1 cellular context compared by ENCODE assay signal in genomic region chr17:43360739-43361498, GRCh38.
A peak's percentile ranks its signal among the peaks of the same experiment; 100 is the strongest.
TF ChIP-seq lines count a peak whose summit lies in the region.

No MANE protein-coding gene starts in this region.

TF ChIP-seq in HepG2, 621 proteins besides CTCF, POLR2A, EP300 and RAD21 (continued from another document and continues in another):
- TF ChIP-seq CENPX (CRISPR knock-in tag; IDR thresholded peaks at IDR 0.05) = no peak; the same call in 1 of the 2 replicates
- peak; percentile 93 for TF ChIP-seq SMAD1 (CRISPR knock-in tag; IDR thresholded peaks at IDR 0.05; ENCODE audit: borderline replicate concordance, low read depth)
- no peak; the same call in 1 of the 2 replicates for TF ChIP-seq ZFP1 (CRISPR knock-in tag; IDR thresholded peaks at IDR 0.05)
- peak; percentile 79; the same call in 1 of the 2 replicates for TF ChIP-seq ZNF782 (CRISPR knock-in tag; IDR thresholded peaks at IDR 0.05; ENCODE audit: borderline replicate concordance)
- TF ChIP-seq, protein P1, sequence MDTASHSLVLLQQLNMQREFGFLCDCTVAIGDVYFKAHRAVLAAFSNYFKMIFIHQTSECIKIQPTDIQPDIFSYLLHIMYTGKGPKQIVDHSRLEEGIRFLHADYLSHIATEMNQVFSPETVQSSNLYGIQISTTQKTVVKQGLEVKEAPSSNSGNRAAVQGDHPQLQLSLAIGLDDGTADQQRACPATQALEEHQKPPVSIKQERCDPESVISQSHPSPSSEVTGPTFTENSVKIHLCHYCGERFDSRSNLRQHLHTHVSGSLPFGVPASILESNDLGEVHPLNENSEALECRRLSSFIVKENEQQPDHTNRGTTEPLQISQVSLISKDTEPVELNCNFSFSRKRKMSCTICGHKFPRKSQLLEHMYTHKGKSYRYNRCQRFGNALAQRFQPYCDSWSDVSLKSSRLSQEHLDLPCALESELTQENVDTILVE (CRISPR knock-in tag; IDR thresholded peaks at IDR 0.05) = peak; percentile 94
- no peak for TF ChIP-seq HDAC6 (IDR thresholded peaks at IDR 0.05; ENCODE audit: low read depth, low read length)
- TF ChIP-seq SOX5 (CRISPR knock-in tag; IDR thresholded peaks at IDR 0.05; ENCODE audit: borderline replicate concordance) = peak; percentile 79; the same call in 1 of the 2 replicates
- no peak; the same call in 1 of the 2 replicates for TF ChIP-seq HNF4G (IDR thresholded peaks at IDR 0.05; ENCODE audit: borderline replicate concordance, low read depth, low read length)
- TF ChIP-seq HNF4G (CRISPR knock-in tag; IDR thresholded peaks at IDR 0.05; ENCODE audit: borderline replicate concordance, low read depth) = 0 out of 2 replicates have a peak, but pooled peaks have one; percentile 56
- TF ChIP-seq DR1 (CRISPR knock-in tag; IDR thresholded peaks at IDR 0.05) = peak; percentile 92
- TF ChIP-seq, protein P2, sequence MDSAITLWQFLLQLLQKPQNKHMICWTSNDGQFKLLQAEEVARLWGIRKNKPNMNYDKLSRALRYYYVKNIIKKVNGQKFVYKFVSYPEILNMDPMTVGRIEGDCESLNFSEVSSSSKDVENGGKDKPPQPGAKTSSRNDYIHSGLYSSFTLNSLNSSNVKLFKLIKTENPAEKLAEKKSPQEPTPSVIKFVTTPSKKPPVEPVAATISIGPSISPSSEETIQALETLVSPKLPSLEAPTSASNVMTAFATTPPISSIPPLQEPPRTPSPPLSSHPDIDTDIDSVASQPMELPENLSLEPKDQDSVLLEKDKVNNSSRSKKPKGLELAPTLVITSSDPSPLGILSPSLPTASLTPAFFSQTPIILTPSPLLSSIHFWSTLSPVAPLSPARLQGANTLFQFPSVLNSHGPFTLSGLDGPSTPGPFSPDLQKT (CRISPR knock-in tag; IDR thresholded peaks at IDR 0.05; ENCODE audit: borderline replicate concordance) = peak; percentile 63; the same call in 1 of the 2 replicates
- peak; percentile 43; the same call in 1 of the 2 replicates for TF ChIP-seq SMC3 (IDR thresholded peaks at IDR 0.05; ENCODE audit: low read length)
- TF ChIP-seq PHB2 (IDR thresholded peaks at IDR 0.05; ENCODE audit: partially characterized antibody) = no peak
- peak; percentile 88; the same call in 1 of the 2 replicates for TF ChIP-seq TMF1 (CRISPR knock-in tag; IDR thresholded peaks at IDR 0.05; ENCODE audit: low read depth)
- peak; percentile 76; the same call in 1 of the 2 replicates for TF ChIP-seq SMAD9 (CRISPR knock-in tag; IDR thresholded peaks at IDR 0.05)
- TF ChIP-seq, protein P3, sequence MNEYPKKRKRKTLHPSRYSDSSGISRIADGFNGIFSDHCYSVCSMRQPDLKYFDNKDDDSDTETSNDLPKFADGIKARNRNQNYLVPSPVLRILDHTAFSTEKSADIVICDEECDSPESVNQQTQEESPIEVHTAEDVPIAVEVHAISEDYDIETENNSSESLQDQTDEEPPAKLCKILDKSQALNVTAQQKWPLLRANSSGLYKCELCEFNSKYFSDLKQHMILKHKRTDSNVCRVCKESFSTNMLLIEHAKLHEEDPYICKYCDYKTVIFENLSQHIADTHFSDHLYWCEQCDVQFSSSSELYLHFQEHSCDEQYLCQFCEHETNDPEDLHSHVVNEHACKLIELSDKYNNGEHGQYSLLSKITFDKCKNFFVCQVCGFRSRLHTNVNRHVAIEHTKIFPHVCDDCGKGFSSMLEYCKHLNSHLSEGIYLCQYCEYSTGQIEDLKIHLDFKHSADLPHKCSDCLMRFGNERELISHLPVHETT (CRISPR knock-in tag; conservative IDR thresholded peaks at IDR 0.05) = peak; percentile 82; the same call in 1 of the 2 replicates
- TF ChIP-seq ZNF660 (CRISPR knock-in tag; IDR thresholded peaks at IDR 0.05; ENCODE audit: borderline replicate concordance, low read depth) = no peak
- TF ChIP-seq HNRNPUL1 (IDR thresholded peaks at IDR 0.05; ENCODE audit: low read depth, low read length) = no peak
- TF ChIP-seq MYNN (CRISPR knock-in tag; IDR thresholded peaks at IDR 0.05; ENCODE audit: low read depth) = peak; percentile 71; the same call in 1 of the 2 replicates
- peak; percentile 99 for TF ChIP-seq REL (CRISPR knock-in tag; conservative IDR thresholded peaks at IDR 0.05)
- TF ChIP-seq HCFC1 (IDR thresholded peaks at IDR 0.05; ENCODE audit: low read depth, low read length) = peak; percentile 51; the same call in 1 of the 2 replicates
- TF ChIP-seq JARID2 (CRISPR knock-in tag; IDR thresholded peaks at IDR 0.05; ENCODE audit: insufficient replicate concordance) = peak; percentile 72
- TF ChIP-seq, protein P4, sequence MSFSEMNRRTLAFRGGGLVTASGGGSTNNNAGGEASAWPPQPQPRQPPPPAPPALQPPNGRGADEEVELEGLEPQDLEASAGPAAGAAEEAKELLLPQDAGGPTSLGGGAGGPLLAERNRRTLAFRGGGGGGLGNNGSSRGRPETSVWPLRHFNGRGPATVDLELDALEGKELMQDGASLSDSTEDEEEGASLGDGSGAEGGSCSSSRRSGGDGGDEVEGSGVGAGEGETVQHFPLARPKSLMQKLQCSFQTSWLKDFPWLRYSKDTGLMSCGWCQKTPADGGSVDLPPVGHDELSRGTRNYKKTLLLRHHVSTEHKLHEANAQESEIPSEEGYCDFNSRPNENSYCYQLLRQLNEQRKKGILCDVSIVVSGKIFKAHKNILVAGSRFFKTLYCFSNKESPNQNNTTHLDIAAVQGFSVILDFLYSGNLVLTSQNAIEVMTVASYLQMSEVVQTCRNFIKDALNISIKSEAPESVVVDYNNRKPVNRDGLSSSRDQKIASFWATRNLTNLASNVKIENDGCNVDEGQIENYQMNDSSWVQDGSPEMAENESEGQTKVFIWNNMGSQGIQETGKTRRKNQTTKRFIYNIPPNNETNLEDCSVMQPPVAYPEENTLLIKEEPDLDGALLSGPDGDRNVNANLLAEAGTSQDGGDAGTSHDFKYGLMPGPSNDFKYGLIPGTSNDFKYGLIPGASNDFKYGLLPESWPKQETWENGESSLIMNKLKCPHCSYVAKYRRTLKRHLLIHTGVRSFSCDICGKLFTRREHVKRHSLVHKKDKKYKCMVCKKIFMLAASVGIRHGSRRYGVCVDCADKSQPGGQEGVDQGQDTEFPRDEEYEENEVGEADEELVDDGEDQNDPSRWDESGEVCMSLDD (CRISPR knock-in tag; IDR thresholded peaks at IDR 0.05; ENCODE audit: borderline replicate concordance) = peak; percentile 78; the same call in 1 of the 2 replicates
- TF ChIP-seq ZNF513 (CRISPR knock-in tag; conservative IDR thresholded peaks at IDR 0.05) = peak; percentile 91
- peak; percentile 49; the same call in 1 of the 2 replicates for TF ChIP-seq FOXK2 (IDR thresholded peaks at IDR 0.05)
- TF ChIP-seq ZFP37 (CRISPR knock-in tag; IDR thresholded peaks at IDR 0.05; ENCODE audit: borderline replicate concordance) = peak; percentile 94
- TF ChIP-seq RAD51 (IDR thresholded peaks at IDR 0.05; ENCODE audit: borderline replicate concordance) = no peak
- TF ChIP-seq, protein P5, sequence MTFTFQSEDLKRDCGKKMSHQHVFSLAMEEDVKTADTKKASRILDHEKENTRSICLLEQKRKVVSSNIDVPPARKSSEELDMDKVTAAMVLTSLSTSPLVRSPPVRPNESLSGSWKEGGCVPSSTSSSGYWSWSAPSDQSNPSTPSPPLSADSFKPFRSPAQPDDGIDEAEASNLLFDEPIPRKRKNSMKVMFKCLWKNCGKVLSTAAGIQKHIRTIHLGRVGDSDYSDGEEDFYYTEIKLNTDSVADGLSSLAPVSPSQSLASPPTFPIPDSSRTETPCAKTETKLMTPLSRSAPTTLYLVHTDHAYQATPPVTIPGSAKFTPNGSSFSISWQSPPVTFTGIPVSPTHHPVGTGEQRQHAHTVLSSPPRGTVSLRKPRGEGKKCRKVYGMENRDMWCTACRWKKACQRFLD (CRISPR knock-in tag; IDR thresholded peaks at IDR 0.05; ENCODE audit: borderline replicate concordance) = peak; percentile 92; the same call in 1 of the 2 replicates
- TF ChIP-seq, protein P6, sequence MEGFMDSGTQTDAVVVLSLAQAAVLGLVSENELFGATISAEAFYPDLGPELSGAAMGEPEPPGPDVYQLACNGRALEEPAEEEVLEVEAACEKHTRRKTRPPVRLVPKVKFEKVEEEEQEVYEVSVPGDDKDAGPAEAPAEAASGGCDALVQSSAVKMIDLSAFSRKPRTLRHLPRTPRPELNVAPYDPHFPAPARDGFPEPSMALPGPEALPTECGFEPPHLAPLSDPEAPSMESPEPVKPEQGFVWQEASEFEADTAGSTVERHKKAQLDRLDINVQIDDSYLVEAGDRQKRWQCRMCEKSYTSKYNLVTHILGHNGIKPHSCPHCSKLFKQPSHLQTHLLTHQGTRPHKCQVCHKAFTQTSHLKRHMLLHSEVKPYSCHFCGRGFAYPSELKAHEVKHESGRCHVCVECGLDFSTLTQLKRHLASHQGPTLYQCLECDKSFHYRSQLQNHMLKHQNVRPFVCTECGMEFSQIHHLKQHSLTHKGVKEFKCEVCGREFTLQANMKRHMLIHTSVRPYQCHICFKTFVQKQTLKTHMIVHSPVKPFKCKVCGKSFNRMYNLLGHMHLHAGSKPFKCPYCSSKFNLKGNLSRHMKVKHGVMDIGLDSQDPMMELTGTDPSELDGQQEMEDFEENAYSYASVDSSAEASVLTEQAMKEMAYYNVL (CRISPR knock-in tag; IDR thresholded peaks at IDR 0.05; ENCODE audit: borderline replicate concordance) = peak; percentile 74
- TF ChIP-seq, protein P7, sequence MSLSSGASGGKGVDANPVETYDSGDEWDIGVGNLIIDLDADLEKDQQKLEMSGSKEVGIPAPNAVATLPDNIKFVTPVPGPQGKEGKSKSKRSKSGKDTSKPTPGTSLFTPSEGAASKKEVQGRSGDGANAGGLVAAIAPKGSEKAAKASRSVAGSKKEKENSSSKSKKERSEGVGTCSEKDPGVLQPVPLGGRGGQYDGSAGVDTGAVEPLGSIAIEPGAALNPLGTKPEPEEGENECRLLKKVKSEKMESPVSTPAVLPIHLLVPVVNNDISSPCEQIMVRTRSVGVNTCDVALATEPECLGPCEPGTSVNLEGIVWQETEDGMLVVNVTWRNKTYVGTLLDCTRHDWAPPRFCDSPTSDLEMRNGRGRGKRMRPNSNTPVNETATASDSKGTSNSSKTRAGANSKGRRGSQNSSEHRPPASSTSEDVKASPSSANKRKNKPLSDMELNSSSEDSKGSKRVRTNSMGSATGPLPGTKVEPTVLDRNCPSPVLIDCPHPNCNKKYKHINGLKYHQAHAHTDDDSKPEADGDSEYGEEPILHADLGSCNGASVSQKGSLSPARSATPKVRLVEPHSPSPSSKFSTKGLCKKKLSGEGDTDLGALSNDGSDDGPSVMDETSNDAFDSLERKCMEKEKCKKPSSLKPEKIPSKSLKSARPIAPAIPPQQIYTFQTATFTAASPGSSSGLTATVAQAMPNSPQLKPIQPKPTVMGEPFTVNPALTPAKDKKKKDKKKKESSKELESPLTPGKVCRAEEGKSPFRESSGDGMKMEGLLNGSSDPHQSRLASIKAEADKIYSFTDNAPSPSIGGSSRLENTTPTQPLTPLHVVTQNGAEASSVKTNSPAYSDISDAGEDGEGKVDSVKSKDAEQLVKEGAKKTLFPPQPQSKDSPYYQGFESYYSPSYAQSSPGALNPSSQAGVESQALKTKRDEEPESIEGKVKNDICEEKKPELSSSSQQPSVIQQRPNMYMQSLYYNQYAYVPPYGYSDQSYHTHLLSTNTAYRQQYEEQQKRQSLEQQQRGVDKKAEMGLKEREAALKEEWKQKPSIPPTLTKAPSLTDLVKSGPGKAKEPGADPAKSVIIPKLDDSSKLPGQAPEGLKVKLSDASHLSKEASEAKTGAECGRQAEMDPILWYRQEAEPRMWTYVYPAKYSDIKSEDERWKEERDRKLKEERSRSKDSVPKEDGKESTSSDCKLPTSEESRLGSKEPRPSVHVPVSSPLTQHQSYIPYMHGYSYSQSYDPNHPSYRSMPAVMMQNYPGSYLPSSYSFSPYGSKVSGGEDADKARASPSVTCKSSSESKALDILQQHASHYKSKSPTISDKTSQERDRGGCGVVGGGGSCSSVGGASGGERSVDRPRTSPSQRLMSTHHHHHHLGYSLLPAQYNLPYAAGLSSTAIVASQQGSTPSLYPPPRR (CRISPR knock-in tag; IDR thresholded peaks at IDR 0.05; ENCODE audit: borderline replicate concordance) = peak; percentile 90
- peak; percentile 80; the same call in 1 of the 2 replicates for TF ChIP-seq THAP7 (CRISPR knock-in tag; IDR thresholded peaks at IDR 0.05)
- peak; percentile 91 for TF ChIP-seq ZNF883 (CRISPR knock-in tag; IDR thresholded peaks at IDR 0.05; ENCODE audit: not compliant biosample characterization)
- TF ChIP-seq, protein P8, sequence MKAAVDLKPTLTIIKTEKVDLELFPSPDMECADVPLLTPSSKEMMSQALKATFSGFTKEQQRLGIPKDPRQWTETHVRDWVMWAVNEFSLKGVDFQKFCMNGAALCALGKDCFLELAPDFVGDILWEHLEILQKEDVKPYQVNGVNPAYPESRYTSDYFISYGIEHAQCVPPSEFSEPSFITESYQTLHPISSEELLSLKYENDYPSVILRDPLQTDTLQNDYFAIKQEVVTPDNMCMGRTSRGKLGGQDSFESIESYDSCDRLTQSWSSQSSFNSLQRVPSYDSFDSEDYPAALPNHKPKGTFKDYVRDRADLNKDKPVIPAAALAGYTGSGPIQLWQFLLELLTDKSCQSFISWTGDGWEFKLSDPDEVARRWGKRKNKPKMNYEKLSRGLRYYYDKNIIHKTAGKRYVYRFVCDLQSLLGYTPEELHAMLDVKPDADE (CRISPR knock-in tag; IDR thresholded peaks at IDR 0.05) = 0 out of 2 replicates have a peak, but pooled peaks have one; percentile 72
- peak; percentile 96 for TF ChIP-seq RBFOX2 (IDR thresholded peaks at IDR 0.05; ENCODE audit: low read depth, low read length)
- peak; percentile 59 for TF ChIP-seq GABPB1 (CRISPR knock-in tag; IDR thresholded peaks at IDR 0.05)
- no peak for TF ChIP-seq SP2 (CRISPR knock-in tag; IDR thresholded peaks at IDR 0.05)
- peak; percentile 62; the same call in 1 of the 2 replicates for TF ChIP-seq HDAC1 (CRISPR knock-in tag; IDR thresholded peaks at IDR 0.05)
- TF ChIP-seq SNAPC2 (CRISPR knock-in tag; IDR thresholded peaks at IDR 0.05) = peak; percentile 100
- peak; percentile 38 for TF ChIP-seq SKI (IDR thresholded peaks at IDR 0.05; ENCODE audit: partially characterized antibody)
- TF ChIP-seq ZNF337 (CRISPR knock-in tag; IDR thresholded peaks at IDR 0.05; ENCODE audit: borderline replicate concordance, low read depth) = peak; percentile 91; the same call in 1 of the 2 replicates
- peak; percentile 94; the same call in 1 of the 2 replicates for TF ChIP-seq ZNF205 (CRISPR knock-in tag; IDR thresholded peaks at IDR 0.05)
- peak; percentile 86 for TF ChIP-seq ZKSCAN1 (IDR thresholded peaks at IDR 0.05; ENCODE audit: low read length)
- peak; percentile 98; the same call in 1 of the 2 replicates for TF ChIP-seq SMAD3 (CRISPR knock-in tag; IDR thresholded peaks at IDR 0.05)
- TF ChIP-seq SPEN (CRISPR knock-in tag; IDR thresholded peaks at IDR 0.05; ENCODE audit: low read depth) = peak; percentile 86; the same call in 1 of the 2 replicates
- TF ChIP-seq MIXL1 (CRISPR knock-in tag; IDR thresholded peaks at IDR 0.05) = peak; percentile 94
